ENCODE assay signal across 8 cellular contexts in the genomic region with DNA sequence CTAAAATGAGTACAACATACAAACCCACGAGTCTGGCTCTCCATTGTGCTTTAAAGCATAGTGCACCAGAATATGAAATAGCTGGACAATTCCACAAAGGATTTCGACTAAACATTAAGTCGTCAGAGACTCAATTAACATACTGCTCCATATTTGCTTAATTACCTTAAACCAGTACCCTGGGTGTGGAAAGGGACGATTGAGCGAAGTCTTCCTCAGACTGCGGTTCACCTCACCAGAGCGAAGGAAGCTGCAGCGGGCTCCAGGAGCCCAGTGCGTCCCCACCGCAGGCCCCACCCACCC. TPM values are rescaled to one million over a fixed set of nuclear protein-coding genes. Genes with fewer than 3 reads are reported as not detected.
DNase-seq lines count a peak whose midpoint lies in the region; ATAC-seq and TF ChIP-seq lines count a peak whose summit lies in the region.

No MANE protein-coding gene starts in this region.

- no peaks in the 10 kb centered on the region for H4K20me1 ChIP-seq in OCI-LY7 (ENCODE audit: insufficient read depth, low read length)

- intact Hi-C loops in OCI-LY7 (cut with micrococcal nuclease; ENCODE audit: unreplicated experiment) (loop anchor here (5.0 kb wide), 1 partner anchor 126 kb away; a partner anchor contains a TSS), prostate gland (cut with DNase I) (loop anchor here (10.0 kb wide), 1 partner anchor 281 kb away; a partner anchor contains a TSS)

- H3K9me3 ChIP-seq in OCI-LY7 (ENCODE audit: low read length) (no peaks in the 10 kb centered on the region), prostate gland (no peaks in the 10 kb centered on the region)

- H3K4me3 ChIP-seq in OCI-LY7 (ENCODE audit: low read depth, low read length, poor library complexity, severe bottlenecking) (peak overlapping the region; percentile 74), epithelial cell of esophagus (ENCODE audit: low read length) (peak overlapping the region; percentile 78), prostate gland (peak overlapping the region; percentile 70 to 81)

- H3K36me3 ChIP-seq in OCI-LY7 (ENCODE audit: insufficient read depth, low read length): no peaks in the 10 kb centered on the region
- no peaks in the 10 kb centered on the region for H3K36me3 ChIP-seq in prostate gland

- no peak for TF ChIP-seq POLR2A in prostate gland (IDR thresholded peaks at IDR 0.05)

- peak overlapping the region; percentile 88 for H3K4me2 ChIP-seq in OCI-LY7 (ENCODE audit: low read length)

- ATAC-seq in esophagus mucosa: no peak

- POLR2A ChIA-PET in OCI-LY7 (lab: Charles Lee): interaction anchor here (1.4 kb wide), 1 partner anchor 134 kb away, joined by 3 read pairs; no protein-coding TSS in a partner anchor

- H3K9me2 ChIP-seq in OCI-LY7 (ENCODE audit: insufficient read depth, low read length): no peaks in the 10 kb centered on the region

- H3K79me2 ChIP-seq in OCI-LY7 (ENCODE audit: insufficient read depth, low read depth, low read length): no peaks in the 10 kb centered on the region

- no peak overlapping the region for H3K27ac ChIP-seq in OCI-LY7 (ENCODE audit: low read depth, low read length, poor library complexity, severe bottlenecking)
- peak overlapping the region in 1 of 2 donors; percentile 83 for H3K27ac ChIP-seq in prostate gland

- DNase-seq in stimulated activated CD4-positive, alpha-beta T cell treated with anti-CD3 and anti-CD28 coated beads, Interleukin-12 subunit alpha, Interleukin-12 subunit beta, amount 100 ng/mL, for 24 hours (ENCODE audit: low read depth in 2 of 2): peak; percentile 47 to 57
- no peak for DNase-seq in stimulated activated CD4-positive, alpha-beta T cell treated with anti-CD3 and anti-CD28 coated beads, Interleukin-2, amount 100 ng/mL, for 24 hours
- no peak for DNase-seq in OCI-LY7 (ENCODE audit: low spot score)
- DNase-seq in epithelial cell of esophagus (ENCODE audit: low read depth): no peak
- DNase-seq in prostate gland (ENCODE audit: low spot score): no peak
- DNase-seq in OCI-M1 (lab: John Stamatoyannopoulos, UW): no peak
- no peak for DNase-seq in NCI-H128 (lab: John Stamatoyannopoulos, UW; ENCODE audit: unreplicated experiment)

- H3K27me3 ChIP-seq in prostate gland (replicated peaks; ENCODE audit: insufficient read depth): no peaks in the 10 kb centered on the region

- H3K4me1 ChIP-seq in OCI-LY7 (ENCODE audit: insufficient read depth, low read length, poor library complexity, severe bottlenecking) (peaks cover 3% of the 10 kb centered on the region), prostate gland (replicated peaks) (no peaks in the 10 kb centered on the region)

- H2AFZ ChIP-seq in OCI-LY7 (ENCODE audit: low read length): peak overlapping the region; percentile 97

- CTCF ChIA-PET in OCI-LY7 (lab: Charles Lee; ENCODE audit: unreplicated experiment): no interaction called here

- 0% methylated on average over 10 of the region's 10 CpGs for WGBS in prostate gland

- BruUV-seq in OCI-LY7 (replicated peaks; lab: Mats Ljungman, UMichigan): no TSS peak

- no peak for TF ChIP-seq CTCF in OCI-LY7 (conservative IDR thresholded peaks at IDR 0.05; ENCODE audit: low read length)
- no peak for TF ChIP-seq CTCF in epithelial cell of esophagus (IDR thresholded peaks at IDR 0.05; ENCODE audit: insufficient read depth, low read depth, low read length, missing control alignments)
- TF ChIP-seq CTCF in prostate gland (IDR thresholded peaks at IDR 0.05): no peak

RNA-seq across cellular contexts. Expression of a gene that starts 0.2 kb away (rescaled TPM):
- total RNA-seq in OCI-LY7 (2014; rRNA removed; shearing (Covaris generic)): 0.60 and 2.3 TPM in 2 replicates
- total RNA-seq in OCI-LY7 (2022) (0.74 and 3.4 TPM in 2 replicates), prostate gland (10 to 100 TPM in 1 of 2 donors, 1 to 10 TPM in 1; 8.1 to 12.8 TPM), esophagus mucosa (0.84 TPM)

Comparison
In these comparisons a context has a peak if more than half of its experiments do, and no peak if none do; other contexts are left out.
1. DNase-seq: peak in stimulated activated CD4-positive, alpha-beta T cell treated with anti-CD3 and anti-CD28 coated beads, Interleukin-12 subunit alpha, Interleukin-12 subunit beta, amount 100 ng/mL, for 24 hours (2 of 2); none in stimulated activated CD4-positive, alpha-beta T cell treated with anti-CD3 and anti-CD28 coated beads, Interleukin-2, amount 100 ng/mL, for 24 hours (0 of 2), OCI-LY7 (single experiment), epithelial cell of esophagus (single experiment), prostate gland (single experiment), OCI-M1 (single experiment) and NCI-H128 (single experiment).
2. Peak in every context shown above with its lines, with median percentiles within 50 percentile points of each other: H3K4me3 ChIP-seq.